Comparison of ENCODE assay signal across 8 cellular contexts in the genomic region with DNA sequence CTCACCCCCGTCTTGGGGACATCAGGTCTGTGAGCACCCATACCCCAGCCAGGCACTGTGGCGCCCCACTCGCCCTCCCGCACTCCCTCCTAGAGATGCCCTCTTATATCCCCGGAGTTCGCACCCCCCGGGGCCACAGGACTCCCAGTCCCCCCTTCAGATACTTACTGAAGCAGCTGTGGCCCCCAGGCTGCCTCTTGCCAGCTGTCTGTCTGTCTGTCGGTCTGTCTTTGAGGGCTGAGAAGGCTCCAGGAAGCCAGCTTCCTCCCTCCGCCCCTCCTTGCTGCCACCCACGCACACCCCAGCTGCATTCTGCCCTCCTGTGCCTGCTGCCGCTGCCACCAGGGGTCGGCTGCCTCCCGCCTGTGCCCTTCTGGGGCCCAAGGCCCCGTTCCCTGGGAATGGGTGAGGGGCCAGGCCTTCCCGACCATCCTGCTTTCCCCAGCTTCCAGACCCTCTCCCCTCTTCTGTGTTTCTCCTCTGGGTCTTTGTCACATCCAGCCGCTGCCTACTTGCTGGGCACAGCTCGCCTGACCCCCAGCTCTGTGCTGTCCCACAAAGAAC. TPM values are rescaled to one million over a fixed set of nuclear protein-coding genes. Genes with fewer than 3 reads are reported as not detected.
DNase-seq lines count a peak whose midpoint lies in the region; ATAC-seq and TF ChIP-seq lines count a peak whose summit lies in the region.

A gene (minus strand): TSS at position 226 of the 564 bp plus-strand sequence. CDS start 1,200 bp downstream, outside the sequence.

- H3K4me1 Mint-ChIP-seq in activated CD4-positive, alpha-beta T cell treated with anti-CD3 and anti-CD28 coated beads, Interleukin-2, amount 10 ng/mL, durations not matched to agents 7 days and 5 days, result peaks cover 90% of the 10 kb centered on the region

- TF ChIP-seq POLR2A in GM18951 (IDR thresholded peaks at IDR 0.05; ENCODE audit: extremely low read depth, insufficient read depth, insufficient read length) (peak; percentile 69), erythroblast (IDR thresholded peaks at IDR 0.05; ENCODE audit: low read length) (peak; percentile 82)

- peak within 1 kb of the TSS; percentile 97 for H3K27ac Mint-ChIP-seq in activated CD4-positive, alpha-beta T cell treated with anti-CD3 and anti-CD28 coated beads, Interleukin-2, amount 10 ng/mL, durations not matched to agents 7 days and 5 days

- peak; percentile 80 for DNase-seq in activated CD4-positive, alpha-beta T cell treated with anti-CD3 and anti-CD28 coated beads, Interleukin-2, amount 10 ng/mL, durations not matched to agents 7 days and 5 days
- peak; percentile 73 to 76 for DNase-seq in erythroblast (lab: John Stamatoyannopoulos, UW)
- DNase-seq in stimulated activated CD4-positive, alpha-beta T cell treated with anti-CD3 and anti-CD28 coated beads, Interleukin-4, amount 100 ng/mL, for 1 hour, result peak; percentile 92
- no peak for DNase-seq in glomerular visceral epithelial cell (ENCODE audit: extremely low spot score)
- no peak for DNase-seq in NCI-H2196 (lab: John Stamatoyannopoulos, UW; ENCODE audit: unreplicated experiment)
- no peak for DNase-seq in DMS53 (lab: John Stamatoyannopoulos, UW)

- CTCF ChIA-PET in activated CD4-positive, alpha-beta T cell treated with anti-CD3 and anti-CD28 coated beads, Interleukin-2, amount 10 ng/mL, durations not matched to agents 7 days and 5 days (lab: Charles Lee), result interaction anchor here (0.6 to 4.0 kb wide), 11 partner anchors 8 to 155 kb away, joined by 3 to 35 read pairs (median 4); a partner anchor contains a TSS

- no peaks in the 10 kb centered on the region for H3K9me3 Mint-ChIP-seq in activated CD4-positive, alpha-beta T cell treated with anti-CD3 and anti-CD28 coated beads, Interleukin-2, amount 10 ng/mL, durations not matched to agents 7 days and 5 days

- H3K4me3 Mint-ChIP-seq in activated CD4-positive, alpha-beta T cell treated with anti-CD3 and anti-CD28 coated beads, Interleukin-2, amount 10 ng/mL, durations not matched to agents 7 days and 5 days, result peak within 1 kb of the TSS; percentile 95

- H3K27me3 Mint-ChIP-seq in activated CD4-positive, alpha-beta T cell treated with anti-CD3 and anti-CD28 coated beads, Interleukin-2, amount 10 ng/mL, durations not matched to agents 7 days and 5 days, result no peaks in the 10 kb centered on the region

- POLR2A ChIA-PET in activated CD4-positive, alpha-beta T cell treated with anti-CD3 and anti-CD28 coated beads, Interleukin-2, amount 10 ng/mL, durations not matched to agents 7 days and 5 days (lab: Charles Lee), result interaction anchor here (0.6 to 1.2 kb wide), 5 partner anchors 13 to 807 kb away, joined by 3 to 7 read pairs (median 4); a partner anchor contains a TSS

- ATAC-seq in HG03571 (IDR thresholded peaks at IDR 0.05; ENCODE audit: unreplicated experiment), result peak; percentile 37

- in situ Hi-C loops in GM18951 (cut with MboI; ENCODE audit: low sequenced_read_pairs, unreplicated experiment), result no loop called here

- H3K36me3 Mint-ChIP-seq in activated CD4-positive, alpha-beta T cell treated with anti-CD3 and anti-CD28 coated beads, Interleukin-2, amount 10 ng/mL, durations not matched to agents 7 days and 5 days (ENCODE audit: low read depth), result peaks cover 39% of the 10 kb centered on the region

RNA-seq across cellular contexts. Expression of the gene that starts here (rescaled TPM):
- total RNA-seq in activated CD4-positive, alpha-beta T cell treated with anti-CD3 and anti-CD28 coated beads, Interleukin-2, amount 10 ng/mL, durations not matched to agents 7 days and 5 days, result 100 to 1,000 TPM; 183 to 188 TPM

Comparison
In these comparisons a context has a peak if more than half of its experiments do, and no peak if none do; other contexts are left out.
1. DNase-seq: peak in activated CD4-positive, alpha-beta T cell treated with anti-CD3 and anti-CD28 coated beads, Interleukin-2, amount 10 ng/mL, durations not matched to agents 7 days and 5 days (single experiment), erythroblast (2 of 2) and stimulated activated CD4-positive, alpha-beta T cell treated with anti-CD3 and anti-CD28 coated beads, Interleukin-4, amount 100 ng/mL, for 1 hour (single experiment); none in glomerular visceral epithelial cell (single experiment), NCI-H2196 (single experiment) and DMS53 (single experiment).